9 cellular contexts compared by ENCODE assay signal in genomic region chr14:68283378-68284123, GRCh38.
DNase-seq lines count a peak whose midpoint lies in the region; ATAC-seq and TF ChIP-seq lines count a peak whose summit lies in the region.
"Had no signal": no experiment of that assay in that cellular context is flagged by ENCODE, and none has a peak within 500 bp of the region (broad histone marks: within the 10 kb centered on the region; RNA-seq: fewer than 3 reads in every experiment).

No MANE protein-coding gene starts in this region.

- intact Hi-C loops in Right ventricle myocardium inferior (cut with DNase I), result no loop called here
- intact Hi-C loops in Caco-2 (cut with micrococcal nuclease; ENCODE audit: unreplicated experiment), result no loop called here

- no peaks in the 10 kb centered on the region for H3K9me3 ChIP-seq in right atrium auricular region
- H3K9me3 ChIP-seq in SU-DHL-6 (ENCODE audit: insufficient read depth, low read length), result no peaks in the 10 kb centered on the region
- H3K9me3 ChIP-seq in skeletal muscle tissue (ENCODE audit: control insufficient read depth in 3 of 3, low read length in 3 of 3), result no peaks in the 10 kb centered on the region
- H3K9me3 ChIP-seq in Caco-2, result no peaks in the 10 kb centered on the region

- no peak for TF ChIP-seq CTCF in right atrium auricular region (IDR thresholded peaks at IDR 0.05)
- no peak for TF ChIP-seq CTCF in SU-DHL-6 (IDR thresholded peaks at IDR 0.05; ENCODE audit: insufficient read depth, low read length, poor library complexity, severe bottlenecking)
- no peak for TF ChIP-seq CTCF in osteocyte (IDR thresholded peaks at IDR 0.05)
- TF ChIP-seq CTCF in Caco-2 (IDR thresholded peaks at IDR 0.05; ENCODE audit: insufficient read depth in 1 of 2, low read depth in 1 of 2, low read length in 1 of 2, severe bottlenecking in 1 of 2, unreplicated experiment in 1 of 2), result no peak

- H3K27ac Mint-ChIP-seq in osteocyte (ENCODE audit: unreplicated experiment) (no peak overlapping the region), Caco-2 (ENCODE audit: unreplicated experiment) (no peak overlapping the region)

- DNase-seq in Right ventricle myocardium inferior (ENCODE audit: missing footprints) (peak; percentile 72), right atrium auricular region (ENCODE audit: low spot score) (no peak), amniotic epithelial cell (ENCODE audit: low read depth) (peak; percentile 43), osteocyte (ENCODE audit: extremely low spot score, unreplicated experiment) (no peak), AG08396 (ENCODE audit: low spot score) (no peak), Caco-2 (no peak)

- no peaks in the 10 kb centered on the region for H4K20me1 ChIP-seq in SU-DHL-6 (ENCODE audit: low read depth, low read length)

- H3K4me3 Mint-ChIP-seq in osteocyte (ENCODE audit: unreplicated experiment) (no peak overlapping the region), Caco-2 (ENCODE audit: unreplicated experiment) (no peak overlapping the region)

- H3K9me2 ChIP-seq in SU-DHL-6 (replicated peaks; ENCODE audit: insufficient read depth, low read length), result no peaks in the 10 kb centered on the region

- H3K79me2 ChIP-seq in SU-DHL-6 (ENCODE audit: insufficient read depth, low read length), result peaks cover 10% of the 10 kb centered on the region; the same call in 1 of the 2 replicates

- H3K36me3 ChIP-seq in right atrium auricular region, result no peaks in the 10 kb centered on the region
- H3K36me3 ChIP-seq in SU-DHL-6 (ENCODE audit: low read length), result no peaks in the 10 kb centered on the region
- H3K36me3 ChIP-seq in skeletal muscle tissue (ENCODE audit: control insufficient read depth in 3 of 3, insufficient read depth in 3 of 3, low read length in 3 of 3), result no peaks in the 10 kb centered on the region
- no peaks in the 10 kb centered on the region for H3K36me3 ChIP-seq in Caco-2 (ENCODE audit: control insufficient read depth, insufficient read depth, low read length)

- H3K27me3 Mint-ChIP-seq in osteocyte (ENCODE audit: unreplicated experiment) (no peaks in the 10 kb centered on the region), Caco-2 (ENCODE audit: insufficient read depth, unreplicated experiment) (no peaks in the 10 kb centered on the region)

- H3K36me3 Mint-ChIP-seq in osteocyte (ENCODE audit: unreplicated experiment) (no peaks in the 10 kb centered on the region), Caco-2 (ENCODE audit: insufficient read depth, unreplicated experiment) (no peaks in the 10 kb centered on the region)

- peak; percentile 65 for ATAC-seq in Right ventricle myocardium inferior

- H3K9me3 Mint-ChIP-seq in osteocyte (ENCODE audit: unreplicated experiment), result no peaks in the 10 kb centered on the region
- no peaks in the 10 kb centered on the region for H3K9me3 Mint-ChIP-seq in Caco-2 (ENCODE audit: unreplicated experiment)

- H3K9ac ChIP-seq in SU-DHL-6 (ENCODE audit: low read length), result peak overlapping the region; percentile 76
- H3K9ac ChIP-seq in skeletal muscle tissue (ENCODE audit: low read depth in 1 of 3, low read length in 3 of 3), result no peak overlapping the region

- peaks cover 0 to 14% of the 10 kb centered on the region in 2 donors for H3K4me1 ChIP-seq in right atrium auricular region
- H3K4me1 ChIP-seq in skeletal muscle tissue (ENCODE audit: control insufficient read depth in 3 of 3, insufficient read depth in 3 of 3, low read length in 3 of 3), result peaks cover 13 to 33% (median 14%) of the 10 kb centered on the region in 3 donors
- H3K4me1 ChIP-seq in Caco-2, result peaks cover 10% of the 10 kb centered on the region; the same call in 1 of the 2 replicates

- peaks cover 78% of the 10 kb centered on the region for H3F3A ChIP-seq in SU-DHL-6 (ENCODE audit: insufficient read depth)

- CTCF ChIA-PET in Caco-2 (lab: Charles Lee), result no interaction called here

- H2AFZ ChIP-seq in SU-DHL-6 (ENCODE audit: low read depth, low read length, severe bottlenecking), result no peak overlapping the region

- H3K4me1 Mint-ChIP-seq in osteocyte (ENCODE audit: unreplicated experiment) (peaks cover 8% of the 10 kb centered on the region), Caco-2 (ENCODE audit: low read depth, unreplicated experiment) (peaks cover 6% of the 10 kb centered on the region)

- H3K27me3 ChIP-seq in right atrium auricular region (no peaks in the 10 kb centered on the region), SU-DHL-6 (ENCODE audit: low read length) (no peaks in the 10 kb centered on the region), skeletal muscle tissue (ENCODE audit: control insufficient read depth in 3 of 3, insufficient read depth in 3 of 3, low read length in 3 of 3) (no peaks in the 10 kb centered on the region), Caco-2 (replicated peaks; ENCODE audit: control insufficient read depth, insufficient read depth, low read length) (no peaks in the 10 kb centered on the region)

- POLR2A ChIA-PET in Caco-2 (lab: Charles Lee), result no interaction called here

- no TSS peak for BruUV-seq in Caco-2 (replicated peaks; lab: Mats Ljungman, UMichigan)

- H3K27ac ChIP-seq in right atrium auricular region (peak overlapping the region in 1 of 2 donors; percentile 33), SU-DHL-6 (ENCODE audit: low read depth, low read length) (peak overlapping the region; percentile 98), skeletal muscle tissue (ENCODE audit: low read depth, low read length) (peak overlapping the region; percentile 33)
- H3K27ac ChIP-seq: VCaP had no signal

- H3K4me3 ChIP-seq in right atrium auricular region (no peak overlapping the region), SU-DHL-6 (ENCODE audit: insufficient read depth, low read length, poor library complexity, severe bottlenecking) (peak overlapping the region; percentile 5), skeletal muscle tissue (ENCODE audit: low read length in 3 of 3) (no peak overlapping the region), Caco-2 (ENCODE audit: low read depth, low read length) (no peak overlapping the region)

- H3K4me2 ChIP-seq in SU-DHL-6 (ENCODE audit: low read depth, low read length, poor library complexity, severe bottlenecking), result peak overlapping the region; percentile 74

Comparison
In these comparisons a context has a peak if more than half of its experiments do, and no peak if none do; other contexts are left out.
1. DNase-seq: peak in Right ventricle myocardium inferior (single experiment) and amniotic epithelial cell (single experiment); none in right atrium auricular region (single experiment), osteocyte (single experiment), AG08396 (single experiment) and Caco-2 (0 of 2).